Comparison of ENCODE assay signal across 17 cellular contexts in the genomic region with DNA sequence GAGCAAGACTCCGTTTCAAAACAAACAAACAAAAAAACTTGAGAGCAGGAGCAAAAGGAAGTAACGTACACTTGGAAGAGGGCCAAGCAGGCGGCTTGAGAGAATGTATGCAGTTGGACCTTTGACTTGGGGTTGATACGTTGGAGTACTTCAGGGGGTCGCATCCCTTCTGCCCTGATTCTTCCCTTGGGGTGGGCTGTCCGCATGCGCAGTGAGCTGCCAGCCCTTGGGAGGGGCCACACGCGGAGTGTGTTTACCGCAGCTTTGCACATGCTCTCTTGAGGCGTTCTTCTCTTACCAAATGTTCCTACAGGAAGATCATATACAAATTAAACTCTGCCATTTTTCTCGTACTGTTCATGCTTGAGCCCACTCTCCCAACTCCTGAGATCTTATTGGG. TPM values are rescaled to one million over a fixed set of nuclear protein-coding genes. Genes with fewer than 3 reads are reported as not detected.
A peak's percentile ranks its signal among the peaks of the same experiment; 100 is the strongest.
DNase-seq lines count a peak whose midpoint lies in the region; ATAC-seq and TF ChIP-seq lines count a peak whose summit lies in the region.
"Had no signal": no experiment of that assay in that cellular context is flagged by ENCODE, and none has a peak within 500 bp of the region (broad histone marks: within the 10 kb centered on the region; RNA-seq: fewer than 3 reads in every experiment).

No MANE protein-coding gene starts in this region.

- H3K9me3 ChIP-seq in trophoblast cell (ENCODE audit: insufficient read depth, low read depth, low read length) (no peaks in the 10 kb centered on the region), esophagus squamous epithelium (no peaks in the 10 kb centered on the region)
- H3K9me3 ChIP-seq: A549 had no signal

- H3K4me1 ChIP-seq in trophoblast cell (ENCODE audit: control insufficient read depth in 1 of 2, insufficient read depth in 2 of 2, low read length in 2 of 2): no peaks in the 10 kb centered on the region
- H3K4me1 ChIP-seq in esophagus squamous epithelium: no peaks in the 10 kb centered on the region

- H3K27ac ChIP-seq in trophoblast cell (ENCODE audit: low read depth, low read length) (no peak overlapping the region), esophagus squamous epithelium (no peak overlapping the region)
- H3K27ac ChIP-seq: 22Rv1, C4-2B had no signal

- H3K23ac ChIP-seq in trophoblast cell (ENCODE audit: low read length): no peak overlapping the region

- no peak overlapping the region for H3K4ac ChIP-seq in trophoblast cell (ENCODE audit: low read depth, low read length)

- H3K4me3 ChIP-seq in trophoblast cell (ENCODE audit: low read depth, low read length) (no peak overlapping the region), esophagus squamous epithelium (no peak overlapping the region)
- H3K4me3 ChIP-seq: A549, GM23338 had no signal

- H4K12ac ChIP-seq in trophoblast cell (ENCODE audit: low read depth, low read length): no peak overlapping the region

- H3K18ac ChIP-seq in trophoblast cell (ENCODE audit: low read length): no peak overlapping the region

- H3K4me2 ChIP-seq in trophoblast cell (ENCODE audit: low read length): no peak overlapping the region
- H3K4me2 ChIP-seq: A549, GM23338 had no signal

- intact Hi-C loops in posterior vena cava (cut with DNase I): no loop called here
- intact Hi-C loops in esophagus squamous epithelium (cut with DNase I): no loop called here

- H4K91ac ChIP-seq in trophoblast cell (ENCODE audit: low read depth, low read length): no peak overlapping the region

- no peak for TF ChIP-seq CTCF in esophagus squamous epithelium (IDR thresholded peaks at IDR 0.05)

- DNase-seq in NCI-H510A treated with DMSO at 0.1 percent for 48 hours (lab: John Stamatoyannopoulos, UW): peak; percentile 61
- DNase-seq in NCI-H510A (lab: John Stamatoyannopoulos, UW): no peak
- peak; percentile 94 for DNase-seq in DMS53 (lab: John Stamatoyannopoulos, UW)
- DNase-seq in NCI-H69 (lab: John Stamatoyannopoulos, UW): peak; percentile 77
- DNase-seq in trophoblast cell: peak; percentile 57 to 81
- no peak for DNase-seq in posterior vena cava (ENCODE audit: low spot score)
- no peak for DNase-seq in esophagus squamous epithelium (lab: John Stamatoyannopoulos, UW)
- DNase-seq: AML-193; CD4-positive, alpha-beta T cell; H7; HFFc6 had no signal

- no peak overlapping the region for H2BK5ac ChIP-seq in trophoblast cell (ENCODE audit: low read depth, low read length, poor library complexity)

- no peaks in the 10 kb centered on the region for H3K79me2 ChIP-seq in trophoblast cell (ENCODE audit: control insufficient read depth, insufficient read depth, low read length, poor library complexity)

- H3K79me1 ChIP-seq in trophoblast cell (ENCODE audit: low read length): no peaks in the 10 kb centered on the region

- no peak overlapping the region for H4K8ac ChIP-seq in trophoblast cell (ENCODE audit: low read depth, low read length)

- WGBS in trophoblast cell (ENCODE audit: extremely low coverage, insufficient coverage, insufficient read length): no CpG with 5 or more reads among the region's 12 CpGs
- WGBS in esophagus squamous epithelium, 2 donors: 87 to 89% methylated on average over 12 of the region's 12 CpGs

- H2BK120ac ChIP-seq in trophoblast cell (ENCODE audit: insufficient read depth, low read length, poor library complexity): no peak overlapping the region

- no peak overlapping the region for H3K9ac ChIP-seq in trophoblast cell (ENCODE audit: low read length)

- H2BK12ac ChIP-seq in trophoblast cell (ENCODE audit: low read length): no peak overlapping the region

- no peak overlapping the region for H2AFZ ChIP-seq in trophoblast cell (ENCODE audit: insufficient read depth, low read length, poor library complexity)
- H2AFZ ChIP-seq: GM23338 had no signal

- H3K27me3 ChIP-seq in trophoblast cell (ENCODE audit: insufficient read depth, low read length) (no peaks in the 10 kb centered on the region), esophagus squamous epithelium (no peaks in the 10 kb centered on the region)

- H3K36me3 ChIP-seq in trophoblast cell (ENCODE audit: control insufficient read depth in 1 of 2, insufficient read depth in 2 of 2, low read length in 2 of 2): no peaks in the 10 kb centered on the region
- no peaks in the 10 kb centered on the region for H3K36me3 ChIP-seq in esophagus squamous epithelium

- no peak overlapping the region for H3K14ac ChIP-seq in trophoblast cell (ENCODE audit: low read length)

- H2AK5ac ChIP-seq in trophoblast cell (ENCODE audit: low read length): no peak overlapping the region

- ATAC-seq in GM21423 (IDR thresholded peaks at IDR 0.05; ENCODE audit: unreplicated experiment): no peak
- ATAC-seq: A549, GM23338, HCT116 had no signal

- no peak for TF ChIP-seq POLR2A in esophagus squamous epithelium (IDR thresholded peaks at IDR 0.05)

RNA-seq across cellular contexts. Expression of gene SOCS6, which starts 38.1 kb away (rescaled TPM):
- 49.6 and 49.7 TPM in 2 replicates for polyA plus RNA-seq in trophoblast cell (2013)
- total RNA-seq in posterior vena cava: 10 to 100 TPM; 16.1 to 16.7 TPM
- 10 to 100 TPM; 18.8 to 23.2 (median 19.9) TPM for total RNA-seq in esophagus squamous epithelium

RNA-seq across cellular contexts. Expression of gene RTTN, which starts 45.3 kb away (rescaled TPM):
- 10.2 and 11.7 TPM in 2 replicates for polyA plus RNA-seq in trophoblast cell (2013)
- total RNA-seq in posterior vena cava (1 to 10 TPM; 9.4 to 9.7 TPM), esophagus squamous epithelium (10 to 100 TPM in 2 of 4 donors, 1 to 10 TPM in 2; 4.1 to 14.4 (median 9.2) TPM)

Comparison
In these comparisons a context has a peak if more than half of its experiments do, and no peak if none do; other contexts are left out.
1. DNase-seq: peak in NCI-H510A treated with DMSO at 0.1 percent for 48 hours (single experiment), DMS53 (single experiment), NCI-H69 (single experiment) and trophoblast cell (2 of 2); none in NCI-H510A (single experiment), posterior vena cava (single experiment) and esophagus squamous epithelium (single experiment).